ENCODE assay signal across 9 cellular contexts in the genomic region with DNA sequence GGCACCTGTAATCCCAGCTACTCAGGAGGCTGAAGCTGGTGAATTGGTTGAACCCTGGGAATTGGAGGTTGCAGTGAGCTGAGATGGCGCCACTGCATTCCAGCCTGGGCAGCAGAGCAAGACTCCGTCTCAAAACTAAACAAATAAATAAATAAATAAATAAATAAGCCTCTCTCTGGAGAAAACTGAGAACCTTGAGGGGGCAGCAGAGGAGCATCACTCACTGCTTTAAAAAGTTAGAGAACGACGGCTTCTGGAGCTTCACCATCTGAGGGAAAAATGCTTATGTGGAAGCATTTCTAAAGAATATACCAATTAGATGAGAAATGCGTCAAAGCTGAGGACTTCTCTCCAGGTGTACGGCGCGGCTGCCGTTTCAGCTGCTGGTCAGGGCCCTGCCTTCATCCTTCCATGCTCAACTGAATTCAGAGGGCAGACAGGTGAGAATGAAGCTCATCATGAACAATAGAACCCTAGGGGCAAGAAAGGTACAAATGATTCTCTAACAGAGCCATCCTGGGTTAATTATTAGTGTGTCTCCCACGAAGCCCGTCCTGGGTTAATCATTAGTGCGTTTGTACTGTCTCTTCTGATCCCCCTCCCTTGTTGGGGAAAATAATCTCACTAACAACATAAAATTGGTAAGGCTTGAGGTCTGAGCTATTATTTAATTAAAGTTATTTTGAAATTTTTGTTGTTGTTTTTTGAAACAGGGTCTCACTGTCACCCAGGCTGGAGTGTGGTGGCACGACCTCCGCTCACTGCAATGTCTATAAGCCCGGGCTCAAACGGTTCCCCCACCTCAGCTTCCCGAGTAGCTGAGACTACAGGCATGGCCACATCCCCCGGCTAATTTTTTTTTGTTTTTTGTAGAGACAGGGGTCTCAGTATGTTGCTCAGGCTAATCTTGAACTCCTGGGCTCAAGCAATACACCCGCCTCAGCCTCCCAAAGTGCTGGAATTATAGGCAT.
DNase-seq lines count a peak whose midpoint lies in the region; ATAC-seq, FAIRE-seq and TF ChIP-seq lines count a peak whose summit lies in the region.
"Had no signal": no experiment of that assay in that cellular context is flagged by ENCODE, and none has a peak within 500 bp of the region (broad histone marks: within the 10 kb centered on the region; RNA-seq: fewer than 3 reads in every experiment).

No MANE protein-coding gene starts in this region.

- no peak for TF ChIP-seq EP300 in SK-N-SH (IDR thresholded peaks at IDR 0.05; ENCODE audit: borderline replicate concordance in 1 of 2, low read depth in 1 of 2, low read length in 1 of 2)

- no peaks in the 10 kb centered on the region for H3K9me3 ChIP-seq in heart right ventricle
- no peaks in the 10 kb centered on the region for H3K9me3 ChIP-seq in SK-N-SH

- no peaks in the 10 kb centered on the region for H3K27me3 Mint-ChIP-seq in activated naive CD8-positive, alpha-beta T cell treated with anti-CD3 and anti-CD28 coated beads, Interleukin-2, amount 50 U/mL, for 24 hours

- H3K9ac ChIP-seq in SK-N-SH: no peak overlapping the region

- no peaks in the 10 kb centered on the region for H3K4me1 Mint-ChIP-seq in activated naive CD8-positive, alpha-beta T cell treated with anti-CD3 and anti-CD28 coated beads, Interleukin-2, amount 50 U/mL, for 24 hours
- H3K4me1 Mint-ChIP-seq: stimulated activated naive B cell treated with anti-CD40 and anti-IgM and Interleukin-4, amounts not matched to agents 10 μg/mL and 1 μg/mL and 100 μg/mL, for 72 hours had no signal

- no peak overlapping the region for H3K27ac Mint-ChIP-seq in activated naive CD8-positive, alpha-beta T cell treated with anti-CD3 and anti-CD28 coated beads, Interleukin-2, amount 50 U/mL, for 24 hours
- H3K27ac Mint-ChIP-seq: stimulated activated naive B cell treated with anti-CD40 and anti-IgM and Interleukin-4, amounts not matched to agents 10 μg/mL and 1 μg/mL and 100 μg/mL, for 72 hours had no signal

- DNase-seq in heart right ventricle (peak in 1 of 2 donors; percentile 38), cardiac septum (ENCODE audit: low spot score) (no peak), SK-N-SH (peak; percentile 39), glomerular visceral epithelial cell (ENCODE audit: extremely low spot score) (peak; percentile 60), urothelium cell line (ENCODE audit: low spot score) (peak; percentile 21), GM12892 (ENCODE audit: insufficient read length) (no peak), NCI-H2107 (lab: John Stamatoyannopoulos, UW) (no peak)
- DNase-seq in activated naive CD8-positive, alpha-beta T cell treated with anti-CD3 and anti-CD28 coated beads, Interleukin-2, amount 50 U/mL, for 24 hours: no peak
- DNase-seq: stimulated activated naive B cell treated with anti-CD40 and anti-IgM and Interleukin-4, amounts not matched to agents 10 μg/mL and 1 μg/mL and 100 μg/mL, for 72 hours had no signal

- no peak for TF ChIP-seq POLR2A in GM12892 (IDR thresholded peaks at IDR 0.05; ENCODE audit: low read depth, low read length)

- POLR2A ChIA-PET in SK-N-SH (lab: Yijun Ruan, JAX): no interaction called here

- WGBS in heart right ventricle, 2 donors: 70% methylated on average over 19 of the region's 19 CpGs
- WGBS in SK-N-SH (ENCODE audit: low lambda C conversion rate): 78% methylated on average over 19 of the region's 19 CpGs

- H3K9me2 ChIP-seq in SK-N-SH: no peaks in the 10 kb centered on the region

- CTCF ChIA-PET in SK-N-SH (lab: Yijun Ruan, JAX): interaction anchor here (0.6 to 3.4 kb wide), 25 partner anchors 9 to 816 kb away, joined by 3 to 14 read pairs (median 4); no protein-coding TSS in a partner anchor

- H3K9me3 Mint-ChIP-seq in activated naive CD8-positive, alpha-beta T cell treated with anti-CD3 and anti-CD28 coated beads, Interleukin-2, amount 50 U/mL, for 24 hours: no peaks in the 10 kb centered on the region
- H3K9me3 Mint-ChIP-seq: stimulated activated naive B cell treated with anti-CD40 and anti-IgM and Interleukin-4, amounts not matched to agents 10 μg/mL and 1 μg/mL and 100 μg/mL, for 72 hours had no signal

- no peaks in the 10 kb centered on the region for H4K20me1 ChIP-seq in SK-N-SH (ENCODE audit: insufficient read depth)

- H3F3A ChIP-seq in SK-N-SH (replicated peaks; ENCODE audit: insufficient read depth): no peaks in the 10 kb centered on the region

- H3K4me1 ChIP-seq in heart right ventricle (no peaks in the 10 kb centered on the region), SK-N-SH (ENCODE audit: control insufficient read depth in 1 of 2, insufficient read depth in 2 of 2, low read depth in 1 of 2, low read length in 1 of 2) (peaks cover 2 to 7% of the 10 kb centered on the region in 2 experiments; a peak in 2 of 4 replicates)

- H3K27me3 ChIP-seq in heart right ventricle (peaks cover 0 to 6% (median 0%) of the 10 kb centered on the region in 7 donors), SK-N-SH (ENCODE audit: insufficient read depth) (no peaks in the 10 kb centered on the region)

- no peak overlapping the region for H3K4me3 Mint-ChIP-seq in activated naive CD8-positive, alpha-beta T cell treated with anti-CD3 and anti-CD28 coated beads, Interleukin-2, amount 50 U/mL, for 24 hours
- H3K4me3 Mint-ChIP-seq: stimulated activated naive B cell treated with anti-CD40 and anti-IgM and Interleukin-4, amounts not matched to agents 10 μg/mL and 1 μg/mL and 100 μg/mL, for 72 hours had no signal

- no peak for FAIRE-seq in urothelium cell line (lab: Jason Lieb, UNC)
- FAIRE-seq in GM12892 (lab: Jason Lieb, UNC): no peak

- H3K4me3 ChIP-seq in heart right ventricle (no peak overlapping the region), SK-N-SH (ENCODE audit: low read depth in 2 of 2, low read length in 1 of 2) (no peak overlapping the region)

- no peak overlapping the region for H2AFZ ChIP-seq in SK-N-SH (ENCODE audit: low read depth)

- TF ChIP-seq RAD21 in SK-N-SH (IDR thresholded peaks at IDR 0.05; ENCODE audit: low read length): peak; percentile 70

- H3K36me3 Mint-ChIP-seq in activated naive CD8-positive, alpha-beta T cell treated with anti-CD3 and anti-CD28 coated beads, Interleukin-2, amount 50 U/mL, for 24 hours (ENCODE audit: low read depth): no peaks in the 10 kb centered on the region
- H3K36me3 Mint-ChIP-seq: stimulated activated naive B cell treated with anti-CD40 and anti-IgM and Interleukin-4, amounts not matched to agents 10 μg/mL and 1 μg/mL and 100 μg/mL, for 72 hours had no signal

- H3K36me3 ChIP-seq in heart right ventricle (no peaks in the 10 kb centered on the region), SK-N-SH (replicated peaks in 1 of 2; ENCODE audit: control insufficient read depth in 1 of 2, insufficient read depth in 2 of 2, low read length in 1 of 2) (no peaks in the 10 kb centered on the region)

- H3K79me2 ChIP-seq in SK-N-SH (ENCODE audit: insufficient read depth): no peaks in the 10 kb centered on the region

- peak in 4 of 8 donors; percentile 34 to 42 (median 38) for ATAC-seq in heart right ventricle
- ATAC-seq in activated naive CD8-positive, alpha-beta T cell treated with anti-CD3 and anti-CD28 coated beads, Interleukin-2, amount 50 U/mL, for 24 hours: no peak

- H3K27ac ChIP-seq in heart right ventricle (no peak overlapping the region), SK-N-SH (ENCODE audit: low read depth in 2 of 2, low read length in 1 of 2) (no peak overlapping the region)

- H3K4me2 ChIP-seq in SK-N-SH: no peak overlapping the region

- intact Hi-C loops in heart right ventricle (cut with DNase I) (loop anchor here in 4 of 10 donors (5.0 to 10.0 kb wide), 5 partner anchors 361 to 634 kb away; no protein-coding TSS in a partner anchor), cardiac septum (cut with DNase I) (loop anchor here (10.0 kb wide), 1 partner anchor 391 kb away; no protein-coding TSS in a partner anchor)

- TF ChIP-seq CTCF in heart right ventricle (IDR thresholded peaks at IDR 0.05): peak; percentile 17 to 61 (median 43)
- peak; percentile 49 for TF ChIP-seq CTCF in SK-N-SH (IDR thresholded peaks at IDR 0.05)

TF ChIP-seq in SK-N-SH, 30 proteins besides CTCF, POLR2A, EP300 and RAD21:
- TF ChIP-seq, protein P1, sequence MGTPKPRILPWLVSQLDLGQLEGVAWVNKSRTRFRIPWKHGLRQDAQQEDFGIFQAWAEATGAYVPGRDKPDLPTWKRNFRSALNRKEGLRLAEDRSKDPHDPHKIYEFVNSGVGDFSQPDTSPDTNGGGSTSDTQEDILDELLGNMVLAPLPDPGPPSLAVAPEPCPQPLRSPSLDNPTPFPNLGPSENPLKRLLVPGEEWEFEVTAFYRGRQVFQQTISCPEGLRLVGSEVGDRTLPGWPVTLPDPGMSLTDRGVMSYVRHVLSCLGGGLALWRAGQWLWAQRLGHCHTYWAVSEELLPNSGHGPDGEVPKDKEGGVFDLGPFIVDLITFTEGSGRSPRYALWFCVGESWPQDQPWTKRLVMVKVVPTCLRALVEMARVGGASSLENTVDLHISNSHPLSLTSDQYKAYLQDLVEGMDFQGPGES (IDR thresholded peaks at IDR 0.05; ENCODE audit: low read depth, low read length): no peak
- TF ChIP-seq TCF12 (IDR thresholded peaks at IDR 0.05) (no peak), SMC3 (IDR thresholded peaks at IDR 0.05; ENCODE audit: low read depth, low read length) (peak; percentile 34; the same call in 1 of the 2 replicates)

Comparison
In these comparisons a context has a peak if more than half of its experiments do, and no peak if none do; other contexts are left out.
1. DNase-seq: peak in SK-N-SH (single experiment), glomerular visceral epithelial cell (single experiment) and urothelium cell line (single experiment); none in cardiac septum (single experiment), GM12892 (single experiment), activated naive CD8-positive, alpha-beta T cell treated with anti-CD3 and anti-CD28 coated beads, Interleukin-2, amount 50 U/mL, for 24 hours (single experiment) and NCI-H2107 (single experiment).